ENCODE assay signal across 1 cellular context in the genomic region with DNA sequence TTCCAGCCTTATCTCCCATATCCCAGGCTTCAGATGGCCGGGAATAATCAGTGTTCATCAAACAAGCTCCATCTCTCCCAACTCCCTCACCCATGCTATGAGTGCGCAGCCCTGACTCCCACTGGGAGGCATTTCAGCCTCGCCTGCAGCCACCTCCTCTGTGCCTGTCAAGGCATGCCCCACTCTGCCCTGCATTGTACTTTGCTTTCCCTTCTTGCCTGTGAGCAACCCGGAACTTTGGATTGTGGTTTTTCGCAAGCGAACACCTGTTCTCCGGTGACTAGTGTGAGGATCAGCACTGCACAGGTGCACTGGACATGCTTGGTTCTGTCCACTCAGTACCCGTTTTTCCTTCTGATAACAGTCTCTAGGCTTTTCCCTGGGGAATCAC.
TF ChIP-seq lines count a peak whose summit lies in the region.

No MANE protein-coding gene starts in this region.

TF ChIP-seq in HepG2, 621 proteins besides CTCF, POLR2A, EP300 and RAD21 (continued from another document and continues in another):
- TF ChIP-seq ATF2 (CRISPR knock-in tag; IDR thresholded peaks at IDR 0.05) (no peak), POGZ (CRISPR knock-in tag; IDR thresholded peaks at IDR 0.05) (no peak), AHDC1 (CRISPR knock-in tag; IDR thresholded peaks at IDR 0.05; ENCODE audit: borderline replicate concordance) (no peak), ATF7-NPFF (CRISPR knock-in tag; IDR thresholded peaks at IDR 0.05; ENCODE audit: low read depth) (no peak), CCDC6 (CRISPR knock-in tag; IDR thresholded peaks at IDR 0.05) (no peak), ZNF292 (CRISPR knock-in tag; IDR thresholded peaks at IDR 0.05; ENCODE audit: borderline replicate concordance, low read depth) (peak; percentile 54; the same call in 1 of the 2 replicates), SAP130 (CRISPR knock-in tag; IDR thresholded peaks at IDR 0.05; ENCODE audit: low read depth) (peak; percentile 42; the same call in 1 of the 2 replicates), ZNF230 (CRISPR knock-in tag; IDR thresholded peaks at IDR 0.05) (no peak), ZNF207 (IDR thresholded peaks at IDR 0.05; ENCODE audit: borderline replicate concordance) (no peak), SP5 (CRISPR knock-in tag; IDR thresholded peaks at IDR 0.05; ENCODE audit: borderline replicate concordance, low read depth) (no peak), ZBTB42 (CRISPR knock-in tag; IDR thresholded peaks at IDR 0.05) (no peak), ZNF713 (CRISPR knock-in tag; IDR thresholded peaks at IDR 0.05) (no peak), ZBTB38 (CRISPR knock-in tag; IDR thresholded peaks at IDR 0.05) (peak; percentile 30; the same call in 1 of the 2 replicates), RELA (CRISPR knock-in tag; IDR thresholded peaks at IDR 0.05) (no peak), SRY (CRISPR knock-in tag; IDR thresholded peaks at IDR 0.05) (no peak), FOXM1 (CRISPR knock-in tag; IDR thresholded peaks at IDR 0.05) (no peak), GZF1 (CRISPR knock-in tag; IDR thresholded peaks at IDR 0.05) (no peak), TEF (CRISPR knock-in tag; IDR thresholded peaks at IDR 0.05) (no peak), KLF12 (CRISPR knock-in tag; IDR thresholded peaks at IDR 0.05; ENCODE audit: borderline replicate concordance) (no peak), JUN (CRISPR knock-in tag; IDR thresholded peaks at IDR 0.05) (no peak), ZNF788 (CRISPR knock-in tag; IDR thresholded peaks at IDR 0.05; ENCODE audit: borderline replicate concordance) (0 out of 2 replicates have a peak, but pooled peaks have one; percentile 25), HNRNPLL (IDR thresholded peaks at IDR 0.05; ENCODE audit: low read depth, low read length, poor library complexity, severe bottlenecking) (no peak), NR2C2 (CRISPR knock-in tag; IDR thresholded peaks at IDR 0.05; ENCODE audit: borderline replicate concordance) (no peak), SMAD9 (CRISPR knock-in tag; IDR thresholded peaks at IDR 0.05) (no peak), ZNF264 (CRISPR knock-in tag; IDR thresholded peaks at IDR 0.05) (no peak), ZNF879 (CRISPR knock-in tag; IDR thresholded peaks at IDR 0.05) (no peak), MAZ (IDR thresholded peaks at IDR 0.05; ENCODE audit: borderline replicate concordance, low read depth, low read length) (no peak), MAZ (CRISPR knock-in tag; IDR thresholded peaks at IDR 0.05; ENCODE audit: low read depth) (peak; percentile 44; the same call in 1 of the 2 replicates), TEAD2 (CRISPR knock-in tag; IDR thresholded peaks at IDR 0.05) (no peak), ZNF441 (CRISPR knock-in tag; IDR thresholded peaks at IDR 0.05; ENCODE audit: borderline replicate concordance) (no peak), EEA1 (CRISPR knock-in tag; IDR thresholded peaks at IDR 0.05; ENCODE audit: borderline replicate concordance) (peak; percentile 51; the same call in 1 of the 2 replicates), CREM (IDR thresholded peaks at IDR 0.05) (no peak), CREM (CRISPR knock-in tag; IDR thresholded peaks at IDR 0.05) (no peak), ZNF652 (CRISPR knock-in tag; IDR thresholded peaks at IDR 0.05; ENCODE audit: borderline replicate concordance, low read depth) (no peak), ZNF75D (CRISPR knock-in tag; IDR thresholded peaks at IDR 0.05; ENCODE audit: borderline replicate concordance) (no peak), SOX6 (IDR thresholded peaks at IDR 0.05) (no peak), SOX6 (CRISPR knock-in tag; IDR thresholded peaks at IDR 0.05) (peak; percentile 36; the same call in 1 of the 2 replicates), ZNF337 (CRISPR knock-in tag; IDR thresholded peaks at IDR 0.05; ENCODE audit: borderline replicate concordance, low read depth) (no peak), CHCHD3 (CRISPR knock-in tag; IDR thresholded peaks at IDR 0.05) (no peak), ZFP36L1 (CRISPR knock-in tag; IDR thresholded peaks at IDR 0.05) (no peak), HOXA5 (CRISPR knock-in tag; IDR thresholded peaks at IDR 0.05) (no peak), SPEN (CRISPR knock-in tag; IDR thresholded peaks at IDR 0.05; ENCODE audit: low read depth) (peak; percentile 21; the same call in 1 of the 2 replicates)
- TF ChIP-seq, protein P1, sequence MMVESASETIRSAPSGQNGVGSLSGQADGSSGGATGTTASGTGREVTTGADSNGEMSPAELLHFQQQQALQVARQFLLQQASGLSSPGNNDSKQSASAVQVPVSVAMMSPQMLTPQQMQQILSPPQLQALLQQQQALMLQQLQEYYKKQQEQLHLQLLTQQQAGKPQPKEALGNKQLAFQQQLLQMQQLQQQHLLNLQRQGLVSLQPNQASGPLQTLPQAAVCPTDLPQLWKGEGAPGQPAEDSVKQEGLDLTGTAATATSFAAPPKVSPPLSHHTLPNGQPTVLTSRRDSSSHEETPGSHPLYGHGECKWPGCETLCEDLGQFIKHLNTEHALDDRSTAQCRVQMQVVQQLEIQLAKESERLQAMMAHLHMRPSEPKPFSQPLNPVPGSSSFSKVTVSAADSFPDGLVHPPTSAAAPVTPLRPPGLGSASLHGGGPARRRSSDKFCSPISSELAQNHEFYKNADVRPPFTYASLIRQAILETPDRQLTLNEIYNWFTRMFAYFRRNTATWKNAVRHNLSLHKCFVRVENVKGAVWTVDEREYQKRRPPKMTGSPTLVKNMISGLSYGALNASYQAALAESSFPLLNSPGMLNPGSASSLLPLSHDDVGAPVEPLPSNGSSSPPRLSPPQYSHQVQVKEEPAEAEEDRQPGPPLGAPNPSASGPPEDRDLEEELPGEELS (CRISPR knock-in tag; IDR thresholded peaks at IDR 0.05) = 0 out of 2 replicates have a peak, but pooled peaks have one; percentile 8
- TF ChIP-seq, protein P2, sequence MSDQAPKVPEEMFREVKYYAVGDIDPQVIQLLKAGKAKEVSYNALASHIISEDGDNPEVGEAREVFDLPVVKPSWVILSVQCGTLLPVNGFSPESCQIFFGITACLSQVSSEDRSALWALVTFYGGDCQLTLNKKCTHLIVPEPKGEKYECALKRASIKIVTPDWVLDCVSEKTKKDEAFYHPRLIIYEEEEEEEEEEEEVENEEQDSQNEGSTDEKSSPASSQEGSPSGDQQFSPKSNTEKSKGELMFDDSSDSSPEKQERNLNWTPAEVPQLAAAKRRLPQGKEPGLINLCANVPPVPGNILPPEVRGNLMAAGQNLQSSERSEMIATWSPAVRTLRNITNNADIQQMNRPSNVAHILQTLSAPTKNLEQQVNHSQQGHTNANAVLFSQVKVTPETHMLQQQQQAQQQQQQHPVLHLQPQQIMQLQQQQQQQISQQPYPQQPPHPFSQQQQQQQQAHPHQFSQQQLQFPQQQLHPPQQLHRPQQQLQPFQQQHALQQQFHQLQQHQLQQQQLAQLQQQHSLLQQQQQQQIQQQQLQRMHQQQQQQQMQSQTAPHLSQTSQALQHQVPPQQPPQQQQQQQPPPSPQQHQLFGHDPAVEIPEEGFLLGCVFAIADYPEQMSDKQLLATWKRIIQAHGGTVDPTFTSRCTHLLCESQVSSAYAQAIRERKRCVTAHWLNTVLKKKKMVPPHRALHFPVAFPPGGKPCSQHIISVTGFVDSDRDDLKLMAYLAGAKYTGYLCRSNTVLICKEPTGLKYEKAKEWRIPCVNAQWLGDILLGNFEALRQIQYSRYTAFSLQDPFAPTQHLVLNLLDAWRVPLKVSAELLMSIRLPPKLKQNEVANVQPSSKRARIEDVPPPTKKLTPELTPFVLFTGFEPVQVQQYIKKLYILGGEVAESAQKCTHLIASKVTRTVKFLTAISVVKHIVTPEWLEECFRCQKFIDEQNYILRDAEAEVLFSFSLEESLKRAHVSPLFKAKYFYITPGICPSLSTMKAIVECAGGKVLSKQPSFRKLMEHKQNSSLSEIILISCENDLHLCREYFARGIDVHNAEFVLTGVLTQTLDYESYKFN (CRISPR knock-in tag; conservative IDR thresholded peaks at IDR 0.05) = no peak
- TF ChIP-seq, protein P3, sequence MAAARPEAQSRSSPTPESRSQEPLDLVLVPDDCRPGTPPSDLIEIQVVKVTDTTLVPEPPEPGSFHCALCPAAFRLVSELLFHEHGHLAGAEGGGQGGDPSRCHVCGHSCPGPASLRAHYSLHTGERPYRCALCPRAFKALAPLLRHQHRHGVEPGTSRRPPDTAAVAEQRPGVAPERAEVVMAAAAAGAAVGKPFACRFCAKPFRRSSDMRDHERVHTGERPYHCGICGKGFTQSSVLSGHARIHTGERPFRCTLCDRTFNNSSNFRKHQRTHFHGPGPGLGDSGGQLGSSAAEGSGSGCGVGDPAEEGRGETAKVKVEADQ (CRISPR knock-in tag; IDR thresholded peaks at IDR 0.05; ENCODE audit: borderline replicate concordance) = peak; percentile 15; the same call in 1 of the 2 replicates
- TF ChIP-seq, protein P4, sequence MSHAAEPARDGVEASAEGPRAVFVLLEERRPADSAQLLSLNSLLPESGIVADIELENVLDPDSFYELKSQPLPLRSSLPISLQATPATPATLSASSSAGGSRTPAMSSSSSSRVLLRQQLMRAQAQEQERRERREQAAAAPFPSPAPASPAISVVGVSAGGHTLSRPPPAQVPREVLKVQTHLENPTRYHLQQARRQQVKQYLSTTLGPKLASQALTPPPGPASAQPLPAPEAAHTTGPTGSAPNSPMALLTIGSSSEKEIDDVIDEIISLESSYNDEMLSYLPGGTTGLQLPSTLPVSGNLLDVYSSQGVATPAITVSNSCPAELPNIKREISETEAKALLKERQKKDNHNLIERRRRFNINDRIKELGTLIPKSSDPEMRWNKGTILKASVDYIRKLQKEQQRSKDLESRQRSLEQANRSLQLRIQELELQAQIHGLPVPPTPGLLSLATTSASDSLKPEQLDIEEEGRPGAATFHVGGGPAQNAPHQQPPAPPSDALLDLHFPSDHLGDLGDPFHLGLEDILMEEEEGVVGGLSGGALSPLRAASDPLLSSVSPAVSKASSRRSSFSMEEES (CRISPR knock-in tag; IDR thresholded peaks at IDR 0.05) = no peak
